ENCODE assay signal across 1 cellular context in the genomic region with DNA sequence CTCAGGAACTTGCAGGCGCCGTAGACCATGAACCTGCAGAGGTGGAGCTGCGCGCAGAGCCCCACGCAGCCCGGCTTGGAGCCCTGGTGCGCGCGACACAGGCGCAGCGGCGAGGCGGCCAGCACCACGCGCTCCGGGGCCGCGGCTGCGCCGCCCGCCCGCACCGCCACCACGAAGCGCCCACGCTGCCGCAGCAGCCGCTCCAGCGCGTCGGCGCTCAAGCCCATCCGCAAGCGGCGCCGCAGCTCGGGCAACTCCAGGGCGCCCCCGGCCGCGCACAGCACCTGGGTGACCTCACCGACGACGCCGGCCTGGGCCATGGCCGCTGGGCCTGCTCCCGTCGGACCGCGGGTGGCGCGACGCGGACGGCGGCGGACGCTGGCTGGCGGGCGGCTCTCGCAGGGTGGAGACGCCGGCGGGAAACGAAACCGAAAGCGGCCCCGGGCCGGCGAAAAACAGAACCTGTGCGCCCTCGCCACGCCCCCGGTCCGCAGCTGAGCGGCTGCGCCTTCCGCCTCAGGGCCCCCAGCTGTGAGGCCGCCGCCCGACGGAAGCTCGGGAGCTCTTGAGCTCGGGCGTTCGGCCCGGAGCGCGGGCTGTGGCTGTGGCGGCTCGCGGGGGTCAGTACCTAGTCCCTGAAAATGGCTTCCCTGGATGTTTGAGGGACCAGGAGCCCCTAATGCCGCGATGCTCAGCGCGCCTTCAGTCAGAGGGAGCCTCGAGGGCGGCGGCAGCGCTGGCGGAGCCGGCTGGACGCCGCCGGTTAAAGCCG.
A peak's percentile ranks its signal among the peaks of the same experiment; 100 is the strongest.
TF ChIP-seq lines count a peak whose summit lies in the region.

TSS of gene PARP12 (minus strand) at position 424 of the 772 bp plus-strand sequence. CDS start at position 320, 104 bp downstream.

TF ChIP-seq in HepG2, 621 proteins besides CTCF, POLR2A, EP300 and RAD21 (continued from another document and continues in another):
- TF ChIP-seq NCOA2 (CRISPR knock-in tag; IDR thresholded peaks at IDR 0.05) = no peak
- 0 out of 2 replicates have a peak, but pooled peaks have one; percentile 22 for TF ChIP-seq ATF3 (CRISPR knock-in tag; IDR thresholded peaks at IDR 0.05)
- TF ChIP-seq ZNF619 (CRISPR knock-in tag; IDR thresholded peaks at IDR 0.05) = no peak
- TF ChIP-seq NFKB2 (CRISPR knock-in tag; IDR thresholded peaks at IDR 0.05; ENCODE audit: borderline replicate concordance) = peak; percentile 45
- peak; percentile 49; the same call in 1 of the 2 replicates for TF ChIP-seq RXRB (CRISPR knock-in tag; IDR thresholded peaks at IDR 0.05; ENCODE audit: borderline replicate concordance)
- TF ChIP-seq MXD1 (CRISPR knock-in tag; IDR thresholded peaks at IDR 0.05) = no peak; the same call in 1 of the 2 replicates
- TF ChIP-seq, protein P1, sequence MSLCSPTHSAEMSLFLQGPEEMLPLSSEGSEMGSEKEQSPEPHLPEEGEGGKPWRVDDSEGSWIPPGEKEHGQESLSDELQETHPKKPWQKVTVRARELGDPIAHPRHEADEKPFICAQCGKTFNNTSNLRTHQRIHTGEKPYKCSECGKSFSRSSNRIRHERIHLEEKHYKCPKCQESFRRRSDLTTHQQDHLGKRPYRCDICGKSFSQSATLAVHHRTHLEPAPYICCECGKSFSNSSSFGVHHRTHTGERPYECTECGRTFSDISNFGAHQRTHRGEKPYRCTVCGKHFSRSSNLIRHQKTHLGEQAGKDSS (CRISPR knock-in tag; IDR thresholded peaks at IDR 0.05; ENCODE audit: borderline replicate concordance, low read depth) = 0 out of 2 replicates have a peak, but pooled peaks have one; percentile 43
- TF ChIP-seq MATR3 (CRISPR knock-in tag; IDR thresholded peaks at IDR 0.05) = no peak
- TF ChIP-seq, protein P2, sequence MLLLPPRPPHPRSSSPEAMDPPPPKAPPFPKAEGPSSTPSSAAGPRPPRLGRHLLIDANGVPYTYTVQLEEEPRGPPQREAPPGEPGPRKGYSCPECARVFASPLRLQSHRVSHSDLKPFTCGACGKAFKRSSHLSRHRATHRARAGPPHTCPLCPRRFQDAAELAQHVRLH (CRISPR knock-in tag; IDR thresholded peaks at IDR 0.05; ENCODE audit: borderline replicate concordance, low read depth) = no peak
- no peak for TF ChIP-seq TEAD3 (CRISPR knock-in tag; optimal IDR thresholded peaks at IDR 0.05; ENCODE audit: borderline replicate concordance)
- TF ChIP-seq RBM22 (optimal IDR thresholded peaks at IDR 0.05; ENCODE audit: low read length) = no peak
- peak; percentile 65 for TF ChIP-seq HNRNPLL (IDR thresholded peaks at IDR 0.05; ENCODE audit: low read depth, low read length, poor library complexity, severe bottlenecking)
- TF ChIP-seq JUNB (CRISPR knock-in tag; IDR thresholded peaks at IDR 0.05; ENCODE audit: borderline replicate concordance) = no peak
- no peak for TF ChIP-seq SUZ12 (IDR thresholded peaks at IDR 0.05; ENCODE audit: low read depth, low read length)
- no peak for TF ChIP-seq NFIB (CRISPR knock-in tag; IDR thresholded peaks at IDR 0.05; ENCODE audit: borderline replicate concordance)
- no peak for TF ChIP-seq ZSCAN30 (CRISPR knock-in tag; IDR thresholded peaks at IDR 0.05)
- no peak for TF ChIP-seq DNMT3B (CRISPR knock-in tag; conservative IDR thresholded peaks at IDR 0.05)
- TF ChIP-seq SIX4 (CRISPR knock-in tag; IDR thresholded peaks at IDR 0.05) = no peak
- TF ChIP-seq, protein P3, sequence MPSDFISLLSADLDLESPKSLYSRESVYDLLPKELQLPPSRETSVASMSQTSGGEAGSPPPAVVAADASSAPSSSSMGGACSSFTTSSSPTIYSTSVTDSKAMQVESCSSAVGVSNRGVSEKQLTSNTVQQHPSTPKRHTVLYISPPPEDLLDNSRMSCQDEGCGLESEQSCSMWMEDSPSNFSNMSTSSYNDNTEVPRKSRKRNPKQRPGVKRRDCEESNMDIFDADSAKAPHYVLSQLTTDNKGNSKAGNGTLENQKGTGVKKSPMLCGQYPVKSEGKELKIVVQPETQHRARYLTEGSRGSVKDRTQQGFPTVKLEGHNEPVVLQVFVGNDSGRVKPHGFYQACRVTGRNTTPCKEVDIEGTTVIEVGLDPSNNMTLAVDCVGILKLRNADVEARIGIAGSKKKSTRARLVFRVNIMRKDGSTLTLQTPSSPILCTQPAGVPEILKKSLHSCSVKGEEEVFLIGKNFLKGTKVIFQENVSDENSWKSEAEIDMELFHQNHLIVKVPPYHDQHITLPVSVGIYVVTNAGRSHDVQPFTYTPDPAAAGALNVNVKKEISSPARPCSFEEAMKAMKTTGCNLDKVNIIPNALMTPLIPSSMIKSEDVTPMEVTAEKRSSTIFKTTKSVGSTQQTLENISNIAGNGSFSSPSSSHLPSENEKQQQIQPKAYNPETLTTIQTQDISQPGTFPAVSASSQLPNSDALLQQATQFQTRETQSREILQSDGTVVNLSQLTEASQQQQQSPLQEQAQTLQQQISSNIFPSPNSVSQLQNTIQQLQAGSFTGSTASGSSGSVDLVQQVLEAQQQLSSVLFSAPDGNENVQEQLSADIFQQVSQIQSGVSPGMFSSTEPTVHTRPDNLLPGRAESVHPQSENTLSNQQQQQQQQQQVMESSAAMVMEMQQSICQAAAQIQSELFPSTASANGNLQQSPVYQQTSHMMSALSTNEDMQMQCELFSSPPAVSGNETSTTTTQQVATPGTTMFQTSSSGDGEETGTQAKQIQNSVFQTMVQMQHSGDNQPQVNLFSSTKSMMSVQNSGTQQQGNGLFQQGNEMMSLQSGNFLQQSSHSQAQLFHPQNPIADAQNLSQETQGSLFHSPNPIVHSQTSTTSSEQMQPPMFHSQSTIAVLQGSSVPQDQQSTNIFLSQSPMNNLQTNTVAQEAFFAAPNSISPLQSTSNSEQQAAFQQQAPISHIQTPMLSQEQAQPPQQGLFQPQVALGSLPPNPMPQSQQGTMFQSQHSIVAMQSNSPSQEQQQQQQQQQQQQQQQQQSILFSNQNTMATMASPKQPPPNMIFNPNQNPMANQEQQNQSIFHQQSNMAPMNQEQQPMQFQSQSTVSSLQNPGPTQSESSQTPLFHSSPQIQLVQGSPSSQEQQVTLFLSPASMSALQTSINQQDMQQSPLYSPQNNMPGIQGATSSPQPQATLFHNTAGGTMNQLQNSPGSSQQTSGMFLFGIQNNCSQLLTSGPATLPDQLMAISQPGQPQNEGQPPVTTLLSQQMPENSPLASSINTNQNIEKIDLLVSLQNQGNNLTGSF (CRISPR knock-in tag; IDR thresholded peaks at IDR 0.05) = peak; percentile 66; the same call in 1 of the 2 replicates
- no peak for TF ChIP-seq DBP (CRISPR knock-in tag; IDR thresholded peaks at IDR 0.05; ENCODE audit: not compliant biosample characterization)
- TF ChIP-seq ZNF563 (CRISPR knock-in tag; IDR thresholded peaks at IDR 0.05) = peak; percentile 91; the same call in 1 of the 2 replicates
- TF ChIP-seq BCL6 (CRISPR knock-in tag; IDR thresholded peaks at IDR 0.05) = peak; percentile 12; the same call in 1 of the 2 replicates
- no peak for TF ChIP-seq SMARCC2 (IDR thresholded peaks at IDR 0.05)
- TF ChIP-seq, protein P4, sequence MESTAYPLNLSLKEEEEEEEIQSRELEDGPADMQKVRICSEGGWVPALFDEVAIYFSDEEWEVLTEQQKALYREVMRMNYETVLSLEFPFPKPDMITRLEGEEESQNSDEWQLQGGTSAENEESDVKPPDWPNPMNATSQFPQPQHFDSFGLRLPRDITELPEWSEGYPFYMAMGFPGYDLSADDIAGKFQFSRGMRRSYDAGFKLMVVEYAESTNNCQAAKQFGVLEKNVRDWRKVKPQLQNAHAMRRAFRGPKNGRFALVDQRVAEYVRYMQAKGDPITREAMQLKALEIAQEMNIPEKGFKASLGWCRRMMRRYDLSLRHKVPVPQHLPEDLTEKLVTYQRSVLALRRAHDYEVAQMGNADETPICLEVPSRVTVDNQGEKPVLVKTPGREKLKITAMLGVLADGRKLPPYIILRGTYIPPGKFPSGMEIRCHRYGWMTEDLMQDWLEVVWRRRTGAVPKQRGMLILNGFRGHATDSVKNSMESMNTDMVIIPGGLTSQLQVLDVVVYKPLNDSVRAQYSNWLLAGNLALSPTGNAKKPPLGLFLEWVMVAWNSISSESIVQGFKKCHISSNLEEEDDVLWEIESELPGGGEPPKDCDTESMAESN (CRISPR knock-in tag; conservative IDR thresholded peaks at IDR 0.05) = no peak
- 0 out of 2 replicates have a peak, but pooled peaks have one; percentile 21 for TF ChIP-seq ZNF446 (CRISPR knock-in tag; IDR thresholded peaks at IDR 0.05)
- no peak for TF ChIP-seq CREBL2 (CRISPR knock-in tag; IDR thresholded peaks at IDR 0.05; ENCODE audit: borderline replicate concordance)
- no peak; the same call in 1 of the 2 replicates for TF ChIP-seq KLF15 (CRISPR knock-in tag; IDR thresholded peaks at IDR 0.05; ENCODE audit: borderline replicate concordance)
- no peak for TF ChIP-seq ZEB1 (IDR thresholded peaks at IDR 0.05; ENCODE audit: insufficient replicate concordance, low read depth)
- TF ChIP-seq, protein P5, sequence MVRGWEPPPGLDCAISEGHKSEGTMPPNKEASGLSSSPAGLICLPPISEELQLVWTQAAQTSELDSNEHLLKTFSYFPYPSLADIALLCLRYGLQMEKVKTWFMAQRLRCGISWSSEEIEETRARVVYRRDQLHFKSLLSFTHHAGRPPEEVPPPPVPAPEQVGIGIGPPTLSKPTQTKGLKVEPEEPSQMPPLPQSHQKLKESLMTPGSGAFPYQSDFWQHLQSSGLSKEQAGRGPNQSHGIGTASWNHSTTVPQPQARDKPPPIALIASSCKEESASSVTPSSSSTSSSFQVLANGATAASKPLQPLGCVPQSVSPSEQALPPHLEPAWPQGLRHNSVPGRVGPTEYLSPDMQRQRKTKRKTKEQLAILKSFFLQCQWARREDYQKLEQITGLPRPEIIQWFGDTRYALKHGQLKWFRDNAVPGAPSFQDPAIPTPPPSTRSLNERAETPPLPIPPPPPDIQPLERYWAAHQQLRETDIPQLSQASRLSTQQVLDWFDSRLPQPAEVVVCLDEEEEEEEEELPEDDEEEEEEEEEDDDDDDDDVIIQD (CRISPR knock-in tag; IDR thresholded peaks at IDR 0.05; ENCODE audit: low read depth) = no peak
- TF ChIP-seq FOXK2 (IDR thresholded peaks at IDR 0.05) = no peak
- TF ChIP-seq GPN1 (CRISPR knock-in tag; IDR thresholded peaks at IDR 0.05; ENCODE audit: borderline replicate concordance) = no peak
- no peak for TF ChIP-seq CEBPB (IDR thresholded peaks at IDR 0.05; ENCODE audit: borderline replicate concordance, low read depth, low read length)
- TF ChIP-seq SAP130 (CRISPR knock-in tag; IDR thresholded peaks at IDR 0.05; ENCODE audit: low read depth) = peak; percentile 85
- no peak for TF ChIP-seq SIN3B (IDR thresholded peaks at IDR 0.05; ENCODE audit: low read length)
- TF ChIP-seq REPIN1 (CRISPR knock-in tag; IDR thresholded peaks at IDR 0.05; ENCODE audit: borderline replicate concordance, low read depth) = peak; percentile 67; the same call in 1 of the 2 replicates
